1 cellular context compared by ENCODE assay signal in the genomic region with DNA sequence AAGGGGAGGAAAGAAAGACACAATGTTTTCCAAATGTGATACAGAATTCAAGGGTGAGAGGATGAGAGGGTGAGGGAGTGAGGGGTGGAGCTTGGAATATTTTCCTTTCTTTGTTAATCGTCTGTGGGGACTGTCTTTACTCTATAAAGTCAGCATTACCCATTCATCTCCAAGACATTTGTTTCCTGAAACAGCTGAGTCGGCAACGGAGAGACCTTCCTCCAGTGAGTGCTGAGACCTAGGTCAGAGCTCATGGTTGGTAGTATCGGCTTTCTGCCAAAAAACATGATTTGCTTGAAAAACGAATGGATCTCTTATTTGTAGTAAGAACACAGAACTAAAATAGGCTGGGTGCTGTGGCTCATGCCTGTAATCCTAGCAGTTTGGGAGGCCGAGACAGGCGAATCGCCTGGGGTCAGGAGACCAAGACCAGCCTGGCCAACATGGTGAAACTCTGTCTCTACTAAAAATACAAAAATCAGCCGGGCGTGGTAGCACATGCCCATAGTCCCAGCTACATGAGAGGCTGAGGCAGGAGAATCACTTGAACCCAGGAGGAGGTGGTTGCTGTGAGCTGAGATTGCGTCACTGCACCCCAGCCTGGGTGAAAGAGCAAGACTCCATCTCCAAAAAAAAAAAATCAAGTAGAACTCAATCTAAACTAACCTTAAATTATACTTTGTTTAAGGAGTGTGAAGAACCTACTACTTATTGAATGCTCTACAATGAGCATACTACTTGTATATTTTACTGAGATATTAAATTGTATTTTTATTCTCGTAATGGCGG.
TF ChIP-seq lines count a peak whose summit lies in the region.

No MANE protein-coding gene starts in this region.

TF ChIP-seq in endothelial cell of umbilical vein, 7 proteins besides CTCF, POLR2A, EP300 and RAD21:
- no peak for TF ChIP-seq FOS (IDR thresholded peaks at IDR 0.05; ENCODE audit: borderline replicate concordance, insufficient read depth, low read length)
- TF ChIP-seq JUN (IDR thresholded peaks at IDR 0.05; ENCODE audit: borderline replicate concordance, insufficient read depth, insufficient read length, low read depth), result no peak
- TF ChIP-seq POLR2AphosphoS5 (IDR thresholded peaks at IDR 0.05; ENCODE audit: insufficient read depth, low read depth, low read length), result no peak
- TF ChIP-seq, protein P1, sequence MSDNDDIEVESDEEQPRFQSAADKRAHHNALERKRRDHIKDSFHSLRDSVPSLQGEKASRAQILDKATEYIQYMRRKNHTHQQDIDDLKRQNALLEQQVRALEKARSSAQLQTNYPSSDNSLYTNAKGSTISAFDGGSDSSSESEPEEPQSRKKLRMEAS (IDR thresholded peaks at IDR 0.05; ENCODE audit: insufficient read depth, insufficient read length), result no peak
- no peak for TF ChIP-seq MYC (IDR thresholded peaks at IDR 0.05; ENCODE audit: low read depth, low read length)
- no peak for TF ChIP-seq GATA2 (IDR thresholded peaks at IDR 0.05; ENCODE audit: insufficient read depth, insufficient read length, low read depth, low read length)
- TF ChIP-seq EZH2 (IDR thresholded peaks at IDR 0.05; ENCODE audit: borderline replicate concordance, low read depth, low read length, severe bottlenecking), result no peak
